2 cellular contexts compared by ENCODE assay signal in genomic region chr9:127562271-127562780, GRCh38.
TF ChIP-seq lines count a peak whose summit lies in the region.

No MANE protein-coding gene starts in this region.

TF ChIP-seq in SK-N-SH, 30 proteins besides CTCF, POLR2A, EP300 and RAD21 (continued from another document):
- no peak for TF ChIP-seq CHD2 (IDR thresholded peaks at IDR 0.05; ENCODE audit: low read length, partially characterized antibody)
- TF ChIP-seq YY1 (IDR thresholded peaks at IDR 0.05; ENCODE audit: low read depth): no peak
- TF ChIP-seq FOXM1 (IDR thresholded peaks at IDR 0.05; ENCODE audit: low read depth): no peak
- TF ChIP-seq RCOR1 (IDR thresholded peaks at IDR 0.05; ENCODE audit: low read length): no peak
- TF ChIP-seq NRF1 (IDR thresholded peaks at IDR 0.05; ENCODE audit: low read depth, low read length): no peak
- TF ChIP-seq MAX (IDR thresholded peaks at IDR 0.05; ENCODE audit: low read depth): no peak
- no peak for TF ChIP-seq USF1 (IDR thresholded peaks at IDR 0.05; ENCODE audit: borderline replicate concordance, low read depth)
- no peak for TF ChIP-seq REST (IDR thresholded peaks at IDR 0.05; ENCODE audit: low read depth, low read length)
- no peak for TF ChIP-seq MXI1 (IDR thresholded peaks at IDR 0.05; ENCODE audit: low read depth, low read length)
- TF ChIP-seq NFIC (IDR thresholded peaks at IDR 0.05; ENCODE audit: borderline replicate concordance): no peak
TF ChIP-seq in SK-N-SH: peak in this region for 0.

TF ChIP-seq in SK-N-SH treated with all-trans-retinoic acid at 6 μM for 48 hours, 23 proteins besides CTCF, POLR2A, EP300 and RAD21 (continued from another document):
- TF ChIP-seq CSRNP3 (CRISPR knock-in tag; IDR thresholded peaks at IDR 0.05) (no peak), ZFP30 (CRISPR knock-in tag; IDR thresholded peaks at IDR 0.05) (no peak)
TF ChIP-seq in SK-N-SH treated with all-trans-retinoic acid at 6 μM for 48 hours: peak in this region for 0.
